Comparison of ENCODE assay signal across 8 cellular contexts in genomic region chr11:124865181-124865901, GRCh38. TPM values are rescaled to one million over a fixed set of nuclear protein-coding genes. Genes with fewer than 3 reads are reported as not detected.
DNase-seq lines count a peak whose midpoint lies in the region; TF ChIP-seq lines count a peak whose summit lies in the region.

ROBO3 (plus strand) TSS chr11:124865432; CDS start chr11:124865578, 146 bp downstream.

- WGBS in stomach, 5 donors = 1 to 4% (median 2%) methylated on average over 14 to 53 of the region's 53 CpGs

- peaks cover 94% of the 10 kb centered on the region for H3K27me3 Mint-ChIP-seq in activated CD4-positive, alpha-beta T cell treated with anti-CD3 and anti-CD28 coated beads, Interleukin-2, amount 10 ng/mL, durations not matched to agents 7 days and 5 days
- peaks cover 97% of the 10 kb centered on the region for H3K27me3 Mint-ChIP-seq in activated naive CD8-positive, alpha-beta T cell treated with anti-CD3 and anti-CD28 coated beads for 36 hours

- DNase-seq in activated CD4-positive, alpha-beta T cell treated with anti-CD3 and anti-CD28 coated beads, Interleukin-2, amount 10 ng/mL, durations not matched to agents 7 days and 5 days = no peak
- no peak for DNase-seq in activated CD4-positive, alpha-beta T cell treated with anti-CD3 and anti-CD28 coated beads for 1 hour
- DNase-seq in activated naive CD8-positive, alpha-beta T cell treated with anti-CD3 and anti-CD28 coated beads for 36 hours = no peak
- DNase-seq in stomach = no peak
- DNase-seq in NOMO-1 treated with dmso at 0.1 percent for 144 hours (lab: John Stamatoyannopoulos, UW; ENCODE audit: unreplicated experiment) = no peak
- DNase-seq in foreskin melanocyte = no peak
- DNase-seq in medulla oblongata (ENCODE audit: extremely low spot score) = no peak

- no peak within 1 kb of the TSS for H3K27ac ChIP-seq in stomach

- TF ChIP-seq EP300 in stomach (IDR thresholded peaks at IDR 0.05) = no peak

- peaks cover 23 to 70% (median 56%) of the 10 kb centered on the region in 4 donors for H3K4me1 ChIP-seq in stomach

- H3K27ac Mint-ChIP-seq in activated CD4-positive, alpha-beta T cell treated with anti-CD3 and anti-CD28 coated beads, Interleukin-2, amount 10 ng/mL, durations not matched to agents 7 days and 5 days = peak within 1 kb of the TSS; percentile 14
- H3K27ac Mint-ChIP-seq in activated naive CD8-positive, alpha-beta T cell treated with anti-CD3 and anti-CD28 coated beads for 36 hours = no peak within 1 kb of the TSS

- peak within 1 kb of the TSS; percentile 46 for H3K4me3 ChIP-seq in iPS-18c (ENCODE audit: insufficient read depth, low read depth, low read length)
- H3K4me3 ChIP-seq in stomach = peak within 1 kb of the TSS; percentile 11 to 36 (median 22)

- H3K36me3 ChIP-seq in stomach = no peaks in the 10 kb centered on the region

- CTCF ChIA-PET in activated CD4-positive, alpha-beta T cell treated with anti-CD3 and anti-CD28 coated beads, Interleukin-2, amount 10 ng/mL, durations not matched to agents 7 days and 5 days (lab: Charles Lee) = interaction anchor here (0.7 to 2.2 kb wide), 6 partner anchors 11 to 119 kb away, joined by 3 to 13 read pairs (median 6); no protein-coding TSS in a partner anchor

- no peaks in the 10 kb centered on the region for H3K36me3 Mint-ChIP-seq in activated CD4-positive, alpha-beta T cell treated with anti-CD3 and anti-CD28 coated beads, Interleukin-2, amount 10 ng/mL, durations not matched to agents 7 days and 5 days (ENCODE audit: low read depth)
- H3K36me3 Mint-ChIP-seq in activated naive CD8-positive, alpha-beta T cell treated with anti-CD3 and anti-CD28 coated beads for 36 hours = no peaks in the 10 kb centered on the region

- intact Hi-C loops in stomach (cut with DNase I; ENCODE audit: low total_unique reads) = no loop called here

- H3K4me1 Mint-ChIP-seq in activated CD4-positive, alpha-beta T cell treated with anti-CD3 and anti-CD28 coated beads, Interleukin-2, amount 10 ng/mL, durations not matched to agents 7 days and 5 days = peaks cover 18% of the 10 kb centered on the region
- H3K4me1 Mint-ChIP-seq in activated naive CD8-positive, alpha-beta T cell treated with anti-CD3 and anti-CD28 coated beads for 36 hours = peaks cover 29% of the 10 kb centered on the region

- TF ChIP-seq CTCF in stomach (IDR thresholded peaks at IDR 0.05) = no peak

- no peaks in the 10 kb centered on the region for H3K9me3 Mint-ChIP-seq in activated CD4-positive, alpha-beta T cell treated with anti-CD3 and anti-CD28 coated beads, Interleukin-2, amount 10 ng/mL, durations not matched to agents 7 days and 5 days
- no peaks in the 10 kb centered on the region for H3K9me3 Mint-ChIP-seq in activated naive CD8-positive, alpha-beta T cell treated with anti-CD3 and anti-CD28 coated beads for 36 hours

- POLR2A ChIA-PET in activated CD4-positive, alpha-beta T cell treated with anti-CD3 and anti-CD28 coated beads, Interleukin-2, amount 10 ng/mL, durations not matched to agents 7 days and 5 days (lab: Charles Lee) = no interaction called here

- H3K27me3 ChIP-seq in stomach = peaks cover 25 to 100% (median 91%) of the 10 kb centered on the region in 3 donors

- TF ChIP-seq POLR2A in stomach (IDR thresholded peaks at IDR 0.05) = no peak

- H3K9me3 ChIP-seq in iPS-18c (ENCODE audit: control insufficient read depth, insufficient read depth, low read length) (peaks cover 2% of the 10 kb centered on the region), stomach (no peaks in the 10 kb centered on the region)

- no peak within 1 kb of the TSS for H3K4me3 Mint-ChIP-seq in activated CD4-positive, alpha-beta T cell treated with anti-CD3 and anti-CD28 coated beads, Interleukin-2, amount 10 ng/mL, durations not matched to agents 7 days and 5 days
- peak within 1 kb of the TSS; percentile 29 for H3K4me3 Mint-ChIP-seq in activated naive CD8-positive, alpha-beta T cell treated with anti-CD3 and anti-CD28 coated beads for 36 hours

RNA-seq across cellular contexts. Expression of gene ROBO3, which starts in this region (rescaled TPM):
- 10 to 100 TPM; 12.0 to 12.1 TPM for total RNA-seq in activated CD4-positive, alpha-beta T cell treated with anti-CD3 and anti-CD28 coated beads, Interleukin-2, amount 10 ng/mL, durations not matched to agents 7 days and 5 days
- 10 to 100 TPM; 17.9 to 23.7 TPM for total RNA-seq in activated naive CD8-positive, alpha-beta T cell treated with anti-CD3 and anti-CD28 coated beads for 36 hours
- 10 to 100 TPM in 2 of 5 donors, 1 to 10 TPM in 2, not detected in 1; 1.7 to 39.1 (median 14.8) TPM for total RNA-seq in stomach
- 10 to 100 TPM in 1 of 3 donors, 1 to 10 TPM in 2; 2.4 to 14.2 (median 4.8) TPM for polyA plus RNA-seq in stomach
